ENCODE assay signal across 2 cellular contexts in the genomic region with DNA sequence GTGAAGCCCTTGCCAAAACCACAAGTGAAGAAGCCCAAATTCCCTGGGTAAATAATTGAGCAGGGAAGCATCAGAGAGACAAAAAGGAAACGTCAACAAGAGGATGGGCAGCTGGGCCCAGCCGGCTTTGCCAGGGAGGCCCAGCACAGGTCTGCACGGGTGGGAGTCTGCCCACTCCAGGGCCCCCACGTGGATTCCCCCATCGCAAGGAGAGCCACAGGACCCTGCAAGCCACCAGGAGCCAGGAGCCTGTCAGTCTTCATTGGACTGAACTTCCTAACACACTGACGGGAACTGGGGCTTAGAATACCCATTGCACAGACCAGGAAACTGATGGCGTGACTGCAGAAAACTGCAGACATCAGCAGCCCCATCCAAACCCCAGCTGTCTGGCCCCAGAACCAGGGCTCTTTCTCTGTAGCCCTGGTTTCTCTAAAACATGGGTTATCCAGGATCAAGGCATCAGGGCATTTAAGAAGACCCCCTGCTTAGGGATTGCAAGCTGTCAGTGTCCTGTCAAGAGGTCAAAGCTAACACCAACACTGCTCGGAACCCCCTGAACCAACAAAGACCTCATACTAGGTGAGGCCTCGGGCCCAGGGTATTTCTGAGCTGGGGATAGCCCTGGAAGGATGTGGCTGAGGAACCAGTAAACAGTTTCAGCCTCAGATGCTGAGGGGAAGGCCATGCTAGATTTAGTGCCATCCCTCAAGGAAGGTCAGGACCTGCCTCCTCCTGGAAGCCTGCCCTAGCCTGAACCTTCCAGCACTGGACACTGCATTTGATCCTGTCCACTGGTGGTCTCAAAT.
TF ChIP-seq lines count a peak whose summit lies in the region.

No MANE protein-coding gene starts in this region.

TF ChIP-seq in WTC11, 78 proteins besides CTCF, POLR2A, EP300 and RAD21:
- TF ChIP-seq, protein P1, sequence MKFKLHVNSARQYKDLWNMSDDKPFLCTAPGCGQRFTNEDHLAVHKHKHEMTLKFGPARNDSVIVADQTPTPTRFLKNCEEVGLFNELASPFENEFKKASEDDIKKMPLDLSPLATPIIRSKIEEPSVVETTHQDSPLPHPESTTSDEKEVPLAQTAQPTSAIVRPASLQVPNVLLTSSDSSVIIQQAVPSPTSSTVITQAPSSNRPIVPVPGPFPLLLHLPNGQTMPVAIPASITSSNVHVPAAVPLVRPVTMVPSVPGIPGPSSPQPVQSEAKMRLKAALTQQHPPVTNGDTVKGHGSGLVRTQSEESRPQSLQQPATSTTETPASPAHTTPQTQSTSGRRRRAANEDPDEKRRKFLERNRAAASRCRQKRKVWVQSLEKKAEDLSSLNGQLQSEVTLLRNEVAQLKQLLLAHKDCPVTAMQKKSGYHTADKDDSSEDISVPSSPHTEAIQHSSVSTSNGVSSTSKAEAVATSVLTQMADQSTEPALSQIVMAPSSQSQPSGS (CRISPR knock-in tag; IDR thresholded peaks at IDR 0.05; ENCODE audit: borderline replicate concordance, low read depth) = no peak
- 0 out of 2 replicates have a peak, but pooled peaks have one; percentile 48 for TF ChIP-seq GTF2I (CRISPR knock-in tag; conservative IDR thresholded peaks at IDR 0.05)

TF ChIP-seq in H1, 55 proteins besides CTCF, POLR2A, EP300 and RAD21:
- TF ChIP-seq KDM1A (IDR thresholded peaks at IDR 0.05; ENCODE audit: borderline replicate concordance, low read length) (peak; percentile 72; the same call in 1 of the 2 replicates), EZH2 (IDR thresholded peaks at IDR 0.05; ENCODE audit: low read depth, low read length, severe bottlenecking) (no peak), RNF2 (IDR thresholded peaks at IDR 0.05; ENCODE audit: borderline replicate concordance, low read depth, low read length, missing control alignments, poor library complexity, severe bottlenecking) (no peak), TBP (IDR thresholded peaks at IDR 0.05; ENCODE audit: low read depth, low read length) (no peak), SIRT6 (IDR thresholded peaks at IDR 0.05; ENCODE audit: low read length) (no peak), CBX8 (IDR thresholded peaks at IDR 0.05; ENCODE audit: borderline replicate concordance, low read depth, low read length) (no peak), JUND (IDR thresholded peaks at IDR 0.05; ENCODE audit: low read length) (no peak), SIN3A (conservative IDR thresholded peaks at IDR 0.05 in 1 of 2, IDR thresholded peaks at IDR 0.05 in 1 of 2; ENCODE audit: low read depth in 1 of 2, low read length in 2 of 2) (no peak; a peak in 1 of 4 replicates)
